8 cellular contexts compared by ENCODE assay signal in genomic region chr1:41516168-41516961, GRCh38. TPM values are rescaled to one million over a fixed set of nuclear protein-coding genes. Genes with fewer than 3 reads are reported as not detected.
A peak's percentile ranks its signal among the peaks of the same experiment; 100 is the strongest.
DNase-seq lines count a peak whose midpoint lies in the region; ATAC-seq and TF ChIP-seq lines count a peak whose summit lies in the region.

No MANE protein-coding gene starts in this region.

- no peaks in the 10 kb centered on the region for H3K79me2 ChIP-seq in neural progenitor cell (ENCODE audit: low read depth)

- H3K4me3 Mint-ChIP-seq in neural progenitor cell, result peak overlapping the region; percentile 71
- no peak overlapping the region for H3K4me3 Mint-ChIP-seq in stimulated activated naive CD8-positive, alpha-beta T cell treated with anti-CD3 and anti-CD28 coated beads, Interleukin-15, amount 100 ng/mL, for 72 hours

- TF ChIP-seq CTCF in foreskin keratinocyte (conservative IDR thresholded peaks at IDR 0.05) (peak; percentile 96), neural progenitor cell (IDR thresholded peaks at IDR 0.05) (peak; percentile 82)

- H3K4me1 ChIP-seq in foreskin keratinocyte (no peaks in the 10 kb centered on the region), neural progenitor cell (peaks cover 13% of the 10 kb centered on the region)

- peak; percentile 58 for ATAC-seq in GM19452 (IDR thresholded peaks at IDR 0.05; ENCODE audit: unreplicated experiment)
- ATAC-seq in foreskin keratinocyte, result peak; percentile 83
- peak; percentile 86 for ATAC-seq in stimulated activated naive CD8-positive, alpha-beta T cell treated with anti-CD3 and anti-CD28 coated beads, Interleukin-15, amount 100 ng/mL, for 72 hours

- no peak overlapping the region for H3K27ac ChIP-seq in foreskin keratinocyte
- H3K27ac ChIP-seq in neural progenitor cell, result no peak overlapping the region

- no peaks in the 10 kb centered on the region for H3F3A ChIP-seq in neural progenitor cell (ENCODE audit: low read depth)

- peak overlapping the region; percentile 87 for H3K27ac Mint-ChIP-seq in neural progenitor cell
- H3K27ac Mint-ChIP-seq in stimulated activated naive CD8-positive, alpha-beta T cell treated with anti-CD3 and anti-CD28 coated beads, Interleukin-15, amount 100 ng/mL, for 72 hours, result peak overlapping the region in 1 of 2 donors; percentile 23

- H3K4me2 ChIP-seq in neural progenitor cell, result peak overlapping the region; percentile 65

- H3K9me3 ChIP-seq in neural progenitor cell (ENCODE audit: low read depth), result no peaks in the 10 kb centered on the region

- no peaks in the 10 kb centered on the region for H4K20me1 ChIP-seq in neural progenitor cell (ENCODE audit: low read depth)

- H3K27me3 ChIP-seq in foreskin keratinocyte, result no peaks in the 10 kb centered on the region
- H3K27me3 ChIP-seq in neural progenitor cell, result peaks cover 9% of the 10 kb centered on the region

- no peaks in the 10 kb centered on the region for H3K36me3 Mint-ChIP-seq in neural progenitor cell

- H3K36me3 ChIP-seq in neural progenitor cell, result no peaks in the 10 kb centered on the region

- H2AFZ ChIP-seq in neural progenitor cell (replicated peaks), result peak overlapping the region; percentile 93

- H3K9ac ChIP-seq in neural progenitor cell, result no peak overlapping the region

- DNase-seq in C1 segment of cervical spinal cord (lab: John Stamatoyannopoulos, UW), result peak in 13 of 14 donors; percentile 39 to 92 (median 81)
- peak; percentile 49 for DNase-seq in KG1 (lab: John Stamatoyannopoulos, UW)
- DNase-seq in RKO (ENCODE audit: low spot score), result peak; percentile 75
- DNase-seq in activated effector memory CD4-positive, alpha-beta T cell treated with anti-CD3 and anti-CD28 coated beads, Interleukin-2, amount 50 U/mL, for 16 hours, result peak; percentile 83
- DNase-seq in foreskin keratinocyte, result peak in 1 of 2 donors; percentile 55
- peak; percentile 91 for DNase-seq in neural progenitor cell (ENCODE audit: low spot score)
- DNase-seq in stimulated activated naive CD8-positive, alpha-beta T cell treated with anti-CD3 and anti-CD28 coated beads, Interleukin-15, amount 100 ng/mL, for 72 hours, result peak; percentile 66 to 69

- H3K4me1 Mint-ChIP-seq in neural progenitor cell, result peaks cover 21% of the 10 kb centered on the region
- H3K4me1 Mint-ChIP-seq in stimulated activated naive CD8-positive, alpha-beta T cell treated with anti-CD3 and anti-CD28 coated beads, Interleukin-15, amount 100 ng/mL, for 72 hours, result peaks cover 12% of the 10 kb centered on the region

- peaks cover 8% of the 10 kb centered on the region for H3K27me3 Mint-ChIP-seq in neural progenitor cell (ENCODE audit: insufficient read depth, low read depth)
- no peaks in the 10 kb centered on the region for H3K27me3 Mint-ChIP-seq in stimulated activated naive CD8-positive, alpha-beta T cell treated with anti-CD3 and anti-CD28 coated beads, Interleukin-15, amount 100 ng/mL, for 72 hours

- H3K9me3 Mint-ChIP-seq in neural progenitor cell, result no peaks in the 10 kb centered on the region
- H3K9me3 Mint-ChIP-seq in stimulated activated naive CD8-positive, alpha-beta T cell treated with anti-CD3 and anti-CD28 coated beads, Interleukin-15, amount 100 ng/mL, for 72 hours, result no peaks in the 10 kb centered on the region

- H3K4me3 ChIP-seq in neural progenitor cell, result peak overlapping the region; percentile 20

RNA-seq across cellular contexts. Expression of gene EDN2, which starts 31.9 kb away (rescaled TPM):
- total RNA-seq in foreskin keratinocyte (0.11 and 0.27 TPM in 2 replicates), neural progenitor cell (ENCODE audit: low replicate concordance) (not detected in 2 replicates)
- 0.10 and 0.32 TPM in 2 replicates for polyA plus RNA-seq in foreskin keratinocyte
